Comparison of ENCODE assay signal across 9 cellular contexts in the genomic region with DNA sequence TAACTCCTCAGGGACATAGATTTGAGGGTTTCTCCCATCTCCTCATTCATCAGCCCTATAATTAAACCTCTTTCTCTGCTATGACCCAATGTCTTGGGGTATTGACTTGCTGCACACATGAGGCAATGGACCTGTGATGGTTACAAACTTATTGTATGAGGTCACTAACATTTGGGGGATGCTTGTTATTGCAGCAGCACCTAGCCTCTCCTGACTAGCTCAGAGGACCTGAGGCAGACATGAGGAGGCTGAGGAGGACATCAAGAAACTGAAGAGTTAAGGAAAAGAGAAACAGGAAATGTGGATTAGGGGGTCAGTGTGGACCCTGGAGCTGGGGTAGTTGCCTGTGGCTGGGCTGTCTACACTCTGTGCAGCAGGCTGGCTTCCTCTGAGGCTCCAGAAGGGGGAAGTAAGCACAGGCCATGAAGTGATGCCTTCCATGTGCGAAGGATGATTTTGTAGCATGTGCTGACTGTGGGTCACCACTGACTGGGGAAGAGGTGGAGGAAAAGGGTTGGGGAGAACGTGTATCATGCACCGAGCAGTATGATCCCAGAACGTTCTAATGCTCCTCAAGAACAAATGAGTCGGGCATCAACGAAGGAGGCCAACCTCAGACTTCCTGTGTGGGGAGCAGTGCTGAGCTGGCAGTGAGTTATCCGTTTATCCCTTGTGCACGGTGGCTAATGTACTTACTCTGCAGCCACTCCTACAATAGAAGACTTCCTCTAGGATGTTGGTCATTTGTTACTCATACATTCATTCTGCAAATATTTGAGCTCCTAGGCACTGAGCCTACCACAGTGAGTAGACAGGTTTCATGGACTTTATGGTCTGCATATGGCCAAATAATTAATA. TPM values are rescaled to one million over a fixed set of nuclear protein-coding genes. Genes with fewer than 3 reads are reported as not detected.
DNase-seq lines count a peak whose midpoint lies in the region; ATAC-seq, FAIRE-seq and TF ChIP-seq lines count a peak whose summit lies in the region.
"Had no signal": no experiment of that assay in that cellular context is flagged by ENCODE, and none has a peak within 500 bp of the region (broad histone marks: within the 10 kb centered on the region; RNA-seq: fewer than 3 reads in every experiment).

No MANE protein-coding gene starts in this region.

- H3K27ac ChIP-seq in IMR-90 (ENCODE audit: insufficient read depth, low read length): peak overlapping the region; percentile 58
- H3K27ac ChIP-seq: SK-N-MC had no signal

- peak overlapping the region; percentile 98 for H4K91ac ChIP-seq in IMR-90 (ENCODE audit: insufficient read depth, low read depth, low read length)

- no peaks in the 10 kb centered on the region for H3K36me3 ChIP-seq in IMR-90 (ENCODE audit: control insufficient read depth, insufficient read depth, low read length)

- DNase-seq in AG10803 (ENCODE audit: low read depth): peak; percentile 95
- DNase-seq in IMR-90: peak; percentile 94
- DNase-seq in activated CD8-positive, alpha-beta T cell treated with anti-CD3 and anti-CD28 coated beads for 36 hours: peak; percentile 40
- DNase-seq in kidney tubule cell (ENCODE audit: low spot score): peak; percentile 98
- no peak for DNase-seq in frontal cortex (ENCODE audit: low spot score in 2 of 2)
- no peak for DNase-seq in occipital lobe (lab: John Stamatoyannopoulos, UW)

- peaks cover 24% of the 10 kb centered on the region for H3K9me1 ChIP-seq in IMR-90 (ENCODE audit: insufficient read depth, low read length)

- peaks cover 0 to 42% of the 10 kb centered on the region in 2 experiments; a peak in 2 of 4 replicates for H3K79me1 ChIP-seq in IMR-90 (ENCODE audit: low read depth in 1 of 2, low read length in 2 of 2)

- H2AK5ac ChIP-seq in IMR-90 (ENCODE audit: low read depth, low read length): peak overlapping the region; percentile 94

- H3K4me2 ChIP-seq in IMR-90 (ENCODE audit: low read depth, low read length): no peak overlapping the region

- H3K9me3 ChIP-seq in IMR-90 (ENCODE audit: control insufficient read depth, insufficient read depth, low read length): no peaks in the 10 kb centered on the region; the same call in 1 of the 2 replicates

- no peak for FAIRE-seq in frontal cortex (lab: Jason Lieb, UNC)

- H3K23ac ChIP-seq in IMR-90 (ENCODE audit: low read depth, low read length): peak overlapping the region; percentile 96

- BruUV-seq in IMR-90 (replicated peaks; lab: Mats Ljungman, UMichigan): no TSS peak

- H4K8ac ChIP-seq in IMR-90 (ENCODE audit: low read depth in 2 of 2, low read length in 2 of 2): peak overlapping the region; percentile 53 to 90

- H2BK20ac ChIP-seq in IMR-90 (ENCODE audit: low read depth, low read length): peak overlapping the region; percentile 99

- peaks cover 24% of the 10 kb centered on the region for H3K4me1 ChIP-seq in IMR-90 (ENCODE audit: control insufficient read depth, insufficient read depth, low read length)

- H3K4me3 Mint-ChIP-seq in activated CD8-positive, alpha-beta T cell treated with anti-CD3 and anti-CD28 coated beads for 36 hours: no peak overlapping the region

- peak overlapping the region; percentile 97 for H3K14ac ChIP-seq in IMR-90 (replicated peaks; ENCODE audit: low read depth, low read length)

- no peak overlapping the region for H3K27ac Mint-ChIP-seq in activated CD8-positive, alpha-beta T cell treated with anti-CD3 and anti-CD28 coated beads for 36 hours

- POLR2A ChIA-PET in IMR-90 (lab: Charles Lee; ENCODE audit: unreplicated experiment): interaction anchor here (1.0 kb wide), 1 partner anchor 24 kb away, joined by 3 read pairs; no protein-coding TSS in a partner anchor
- POLR2A ChIA-PET in activated CD8-positive, alpha-beta T cell treated with anti-CD3 and anti-CD28 coated beads for 36 hours (lab: Charles Lee): no interaction called here

- H3K56ac ChIP-seq in IMR-90 (ENCODE audit: extremely low read depth, insufficient read depth, low read length): peak overlapping the region; percentile 70

- H2AK9ac ChIP-seq in IMR-90 (replicated peaks; ENCODE audit: low read depth, low read length, poor library complexity): peak overlapping the region; percentile 90

- intact Hi-C loops in IMR-90 (cut with micrococcal nuclease): loop anchor here (2.0 kb wide), 1 partner anchor 180 kb away; a partner anchor contains a TSS
- intact Hi-C loops in activated CD8-positive, alpha-beta T cell treated with anti-CD3 and anti-CD28 coated beads for 36 hours (cut with micrococcal nuclease): no loop called here

- H2BK120ac ChIP-seq in IMR-90 (ENCODE audit: low read depth, low read length): peak overlapping the region; percentile 99

- H3K9me3 Mint-ChIP-seq in activated CD8-positive, alpha-beta T cell treated with anti-CD3 and anti-CD28 coated beads for 36 hours: peaks cover 10% of the 10 kb centered on the region

- no peaks in the 10 kb centered on the region for H3K36me3 Mint-ChIP-seq in activated CD8-positive, alpha-beta T cell treated with anti-CD3 and anti-CD28 coated beads for 36 hours (ENCODE audit: low read depth)

- peak overlapping the region; percentile 66; the same call in 1 of the 2 replicates for H3K18ac ChIP-seq in IMR-90 (ENCODE audit: low read depth, low read length)

- no peak for TF ChIP-seq CTCF in AG10803 (conservative IDR thresholded peaks at IDR 0.05; ENCODE audit: low read length)
- no peak for TF ChIP-seq CTCF in IMR-90 (conservative IDR thresholded peaks at IDR 0.05; ENCODE audit: low read depth, low read length)
- TF ChIP-seq CTCF in activated CD8-positive, alpha-beta T cell treated with anti-CD3 and anti-CD28 coated beads for 36 hours (IDR thresholded peaks at IDR 0.05): no peak

- dilution Hi-C loops in IMR-90 (cut with HindIII; ENCODE audit: low sequenced_read_pairs, unreplicated experiment): no loop called here

- H3K27me3 Mint-ChIP-seq in activated CD8-positive, alpha-beta T cell treated with anti-CD3 and anti-CD28 coated beads for 36 hours: no peaks in the 10 kb centered on the region

- H2BK15ac ChIP-seq in IMR-90 (ENCODE audit: low read depth, low read length): peak overlapping the region; percentile 86

- H3K27me3 ChIP-seq in IMR-90 (ENCODE audit: control insufficient read depth, insufficient read depth, low read length): no peaks in the 10 kb centered on the region

- ATAC-seq in IMR-90 (ENCODE audit: low read depth) (peak; percentile 85), GM21447 (IDR thresholded peaks at IDR 0.05; ENCODE audit: unreplicated experiment) (no peak), HG02763 (IDR thresholded peaks at IDR 0.05; ENCODE audit: unreplicated experiment) (no peak)
- ATAC-seq in activated CD8-positive, alpha-beta T cell treated with anti-CD3 and anti-CD28 coated beads for 36 hours: peak; percentile 71

- H3K4me3 ChIP-seq in AG10803 (ENCODE audit: low read length): no peak overlapping the region
- no peak overlapping the region for H3K4me3 ChIP-seq in IMR-90 (ENCODE audit: insufficient read depth, low read depth, low read length)
- H3K4me3 ChIP-seq: SK-N-MC had no signal

- peak; percentile 10; the same call in 1 of the 2 replicates for TF ChIP-seq RAD21 in IMR-90 (IDR thresholded peaks at IDR 0.05; ENCODE audit: low read length)

- peak overlapping the region; percentile 84 for H2AFZ ChIP-seq in IMR-90 (replicated peaks; ENCODE audit: low read length, poor library complexity)

- H3K9ac ChIP-seq in IMR-90 (ENCODE audit: low read depth, low read length): no peak overlapping the region

- CTCF ChIA-PET in IMR-90 (lab: Yijun Ruan, JAX): interaction anchor here (2.4 kb wide), 1 partner anchor 314 kb away, joined by 6 read pairs; no protein-coding TSS in a partner anchor
- CTCF ChIA-PET in activated CD8-positive, alpha-beta T cell treated with anti-CD3 and anti-CD28 coated beads for 36 hours (lab: Charles Lee): no interaction called here

- peak overlapping the region; percentile 72; the same call in 1 of the 2 replicates for H4K5ac ChIP-seq in IMR-90 (ENCODE audit: low read depth, low read length)

- 71% methylated on average over 1 of the region's 8 CpGs; no CpG with 5 or more reads in 1 of the 2 experiments for WGBS in IMR-90 (ENCODE audit: extremely low coverage in 2 of 2, insufficient read length in 1 of 2), 2 experiments

- in situ Hi-C loops in IMR-90 (cut with MboI; ENCODE audit: low sequenced_read_pairs): loop anchor here (25.0 kb wide), 1 partner anchor 170 kb away; a partner anchor contains a TSS

- no peak for TF ChIP-seq POLR2A in IMR-90 (IDR thresholded peaks at IDR 0.05; ENCODE audit: low read depth, low read length)

- H3K4me1 Mint-ChIP-seq in activated CD8-positive, alpha-beta T cell treated with anti-CD3 and anti-CD28 coated beads for 36 hours (ENCODE audit: low read depth): peaks cover 17% of the 10 kb centered on the region

- peak overlapping the region; percentile 97 for H3K4ac ChIP-seq in IMR-90 (ENCODE audit: low read depth, low read length)

- no peaks in the 10 kb centered on the region for H4K20me1 ChIP-seq in IMR-90 (ENCODE audit: insufficient read depth, low read length)

- H2BK5ac ChIP-seq in IMR-90 (ENCODE audit: low read depth, low read length, poor library complexity, severe bottlenecking): peak overlapping the region; percentile 95

TF ChIP-seq in IMR-90, 13 proteins besides CTCF, POLR2A, EP300 and RAD21 (continues in another document):
- no peak for TF ChIP-seq MAZ (IDR thresholded peaks at IDR 0.05; ENCODE audit: borderline replicate concordance, low read depth, low read length)
- peak; percentile 81 for TF ChIP-seq MAFK (IDR thresholded peaks at IDR 0.05; ENCODE audit: low read depth, low read length)
- no peak for TF ChIP-seq SMC3 (IDR thresholded peaks at IDR 0.05; ENCODE audit: low read depth, low read length)
- TF ChIP-seq CHD1 (IDR thresholded peaks at IDR 0.05; ENCODE audit: low read depth, low read length): no peak
- TF ChIP-seq FOS (IDR thresholded peaks at IDR 0.05; ENCODE audit: low read depth, low read length): 0 out of 2 replicates have a peak, but pooled peaks have one; percentile 7
- TF ChIP-seq RFX5 (IDR thresholded peaks at IDR 0.05; ENCODE audit: low read depth, low read length): no peak
- peak; percentile 80 for TF ChIP-seq NFE2L2 (IDR thresholded peaks at IDR 0.05; ENCODE audit: low read depth, low read length)
- TF ChIP-seq, protein P1, sequence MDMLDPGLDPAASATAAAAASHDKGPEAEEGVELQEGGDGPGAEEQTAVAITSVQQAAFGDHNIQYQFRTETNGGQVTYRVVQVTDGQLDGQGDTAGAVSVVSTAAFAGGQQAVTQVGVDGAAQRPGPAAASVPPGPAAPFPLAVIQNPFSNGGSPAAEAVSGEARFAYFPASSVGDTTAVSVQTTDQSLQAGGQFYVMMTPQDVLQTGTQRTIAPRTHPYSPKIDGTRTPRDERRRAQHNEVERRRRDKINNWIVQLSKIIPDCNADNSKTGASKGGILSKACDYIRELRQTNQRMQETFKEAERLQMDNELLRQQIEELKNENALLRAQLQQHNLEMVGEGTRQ (IDR thresholded peaks at IDR 0.05; ENCODE audit: low read depth, low read length): no peak
- TF ChIP-seq BHLHE40 (IDR thresholded peaks at IDR 0.05; ENCODE audit: low read depth, low read length): no peak

RNA-seq across cellular contexts. Expression of a gene that starts 42.1 kb away (rescaled TPM):
- total RNA-seq in IMR-90 (2012; rRNA removed) (1.9 and 2.9 TPM in 2 replicates), frontal cortex (0.41 TPM), occipital lobe (0.47 TPM)
- polyA plus RNA-seq in IMR-90 (2012; rRNA removed): 3.4 and 5.3 TPM in 2 replicates
- polyA plus RNA-seq in IMR-90 (2012; cell fraction: cytosol; rRNA removed): 0.65 and 1.5 TPM in 2 replicates
- polyA plus RNA-seq in IMR-90 (2012; cell fraction: nucleus; rRNA removed; ENCODE audit: low replicate concordance): 15.7 and 27.7 TPM in 2 replicates
- total RNA-seq in activated CD8-positive, alpha-beta T cell treated with anti-CD3 and anti-CD28 coated beads for 36 hours: under 1 TPM in 1 of 2 experiments, not detected in 1; 0.18 TPM

Comparison
In these comparisons a context has a peak if more than half of its experiments do, and no peak if none do; other contexts are left out.
1. DNase-seq: peak in AG10803 (single experiment), IMR-90 (single experiment), activated CD8-positive, alpha-beta T cell treated with anti-CD3 and anti-CD28 coated beads for 36 hours (single experiment) and kidney tubule cell (single experiment); none in frontal cortex (0 of 2) and occipital lobe (single experiment).
2. ATAC-seq: peak in IMR-90 (single experiment) and activated CD8-positive, alpha-beta T cell treated with anti-CD3 and anti-CD28 coated beads for 36 hours (single experiment); none in GM21447 (single experiment) and HG02763 (single experiment).